ENCODE assay signal across 21 cellular contexts in the genomic region with DNA sequence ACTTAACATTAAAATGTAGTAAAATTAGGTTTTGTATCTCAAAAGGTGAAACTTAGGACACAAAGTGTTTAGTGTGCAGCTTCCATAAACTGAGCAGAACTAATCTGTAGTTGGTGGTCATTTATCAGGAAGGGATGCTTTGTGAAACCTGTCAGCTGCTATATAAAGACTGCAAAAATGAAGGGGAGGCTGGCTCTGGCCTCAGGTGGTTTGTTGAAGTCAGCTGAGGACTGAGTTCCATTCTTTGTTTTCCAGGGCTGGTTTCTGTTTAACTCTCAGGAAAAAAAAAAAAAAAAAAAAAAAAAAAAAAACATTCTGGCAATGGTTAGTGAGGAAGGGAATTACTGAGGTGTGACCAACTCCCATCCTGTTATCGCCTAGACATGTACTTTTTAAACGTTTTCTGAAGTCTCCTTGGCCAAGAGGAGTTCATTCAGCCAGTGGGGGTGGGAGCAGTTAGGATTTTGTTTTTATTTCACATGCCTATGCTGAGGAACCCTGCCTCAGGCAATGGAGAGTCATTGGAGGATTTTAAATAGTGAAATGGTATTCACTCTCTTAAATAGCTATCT.
DNase-seq lines count a peak whose midpoint lies in the region; ATAC-seq, FAIRE-seq and TF ChIP-seq lines count a peak whose summit lies in the region.
"Had no signal": no experiment of that assay in that cellular context is flagged by ENCODE, and none has a peak within 500 bp of the region (broad histone marks: within the 10 kb centered on the region; RNA-seq: fewer than 3 reads in every experiment).

No MANE protein-coding gene starts in this region.

- SMC1A ChIA-PET in GM12878 (lab: Charles Lee; ENCODE audit: uncharacterized antibody, unreplicated experiment): no interaction called here

- no peaks in the 10 kb centered on the region for H3K4me1 Mint-ChIP-seq in T-cell
- H3K4me1 Mint-ChIP-seq: activated CD4-positive, alpha-beta T cell treated with anti-CD3 and anti-CD28 coated beads, Interleukin-2, amount 10 ng/mL, durations not matched to agents 7 days and 5 days had no signal

- no peaks in the 10 kb centered on the region for H3K4me1 ChIP-seq in GM12878 (ENCODE audit: control insufficient read depth, insufficient read depth, low read length)
- H3K4me1 ChIP-seq in thoracic aorta (ENCODE audit: control insufficient read depth in 1 of 2, low read depth in 2 of 2): peaks cover 8 to 28% of the 10 kb centered on the region in 2 donors
- H3K4me1 ChIP-seq: left lung had no signal

- no peaks in the 10 kb centered on the region for H4K20me1 ChIP-seq in GM12878 (ENCODE audit: control insufficient read depth, insufficient read depth)

- H3K4me3 ChIP-seq in GM12878 (no peak overlapping the region), kidney epithelial cell (ENCODE audit: low read depth, low read length) (no peak overlapping the region), thoracic aorta (no peak overlapping the region), dorsolateral prefrontal cortex (no peak overlapping the region)
- H3K4me3 ChIP-seq: left lung had no signal

- no peak for TF ChIP-seq EP300 in GM12878 (IDR thresholded peaks at IDR 0.05; ENCODE audit: borderline replicate concordance in 1 of 2, control insufficient read depth in 1 of 2, low read depth in 2 of 2, low read length in 2 of 2)

- ATAC-seq in GM12878 (no peak), thoracic aorta (ENCODE audit: insufficient number of reproducible peaks, low FRiP score, low read depth) (peak; percentile 6), T-cell (replicated peaks in 1 of 4) (no peak)
- ATAC-seq: left lung had no signal

- no TSS peak for BruUV-seq in GM12878 (replicated peaks; lab: Mats Ljungman, UMichigan)

- no peaks in the 10 kb centered on the region for H3K27me3 Mint-ChIP-seq in T-cell
- H3K27me3 Mint-ChIP-seq: activated CD4-positive, alpha-beta T cell treated with anti-CD3 and anti-CD28 coated beads, Interleukin-2, amount 10 ng/mL, durations not matched to agents 7 days and 5 days had no signal

- H3K4me3 Mint-ChIP-seq in T-cell: no peak overlapping the region
- H3K4me3 Mint-ChIP-seq: activated CD4-positive, alpha-beta T cell treated with anti-CD3 and anti-CD28 coated beads, Interleukin-2, amount 10 ng/mL, durations not matched to agents 7 days and 5 days; HFFc6 had no signal

- 3% methylated on average over 2 of the region's 2 CpGs for WGBS in GM12878 (ENCODE audit: insufficient coverage, insufficient replicate concordance, low lambda C conversion rate, missing lambda C conversion rate)

- TF ChIP-seq POLR2A in GM12878 (IDR thresholded peaks at IDR 0.05; ENCODE audit: low read depth, low read length): no peak

- RAD21 ChIA-PET in GM12878 (lab: Charles Lee; ENCODE audit: unreplicated experiment): no interaction called here

- CTCF ChIA-PET in GM12878 (lab: Yijun Ruan, JAX) (interaction anchor here (1.8 kb wide), 1 partner anchor 12 kb away, joined by 8 read pairs; no protein-coding TSS in a partner anchor), T-cell (lab: Charles Lee) (no interaction called here)

- no peak overlapping the region for H3K27ac Mint-ChIP-seq in T-cell
- H3K27ac Mint-ChIP-seq: activated CD4-positive, alpha-beta T cell treated with anti-CD3 and anti-CD28 coated beads, Interleukin-2, amount 10 ng/mL, durations not matched to agents 7 days and 5 days; HFFc6 had no signal

- POLR2A ChIA-PET in GM12878 (lab: Charles Lee) (interaction anchor here (0.6 kb wide), 1 partner anchor 239 kb away, joined by 3 read pairs; no protein-coding TSS in a partner anchor), T-cell (lab: Charles Lee) (interaction anchor here in 1 of 2 donors (0.6 kb wide), 1 partner anchor 1203 kb away, joined by 3 read pairs; no protein-coding TSS in a partner anchor)

- no peak for TF ChIP-seq RAD21 in GM12878 (IDR thresholded peaks at IDR 0.05; ENCODE audit: insufficient read depth, low read depth, low read length)

- H3K27ac ChIP-seq in GM12878 (ENCODE audit: control insufficient read depth, insufficient read depth) (no peak overlapping the region), thoracic aorta (no peak overlapping the region), dorsolateral prefrontal cortex (no peak overlapping the region)
- H3K27ac ChIP-seq: left lung had no signal

- H3K27me3 ChIP-seq in GM12878 (replicated peaks in 1 of 2; ENCODE audit: control insufficient read depth in 2 of 2, insufficient read depth in 2 of 2, low read length in 1 of 2) (no peaks in the 10 kb centered on the region), kidney epithelial cell (ENCODE audit: control insufficient read depth, insufficient read depth, low read length) (no peaks in the 10 kb centered on the region), thoracic aorta (replicated peaks; ENCODE audit: insufficient read depth) (no peaks in the 10 kb centered on the region), dorsolateral prefrontal cortex (no peaks in the 10 kb centered on the region)
- H3K27me3 ChIP-seq: left lung had no signal

- H3K9me3 Mint-ChIP-seq in T-cell: peaks cover 0 to 5% (median 5%) of the 10 kb centered on the region in 3 donors

- TF ChIP-seq CTCF in GM12878 (IDR thresholded peaks at IDR 0.05 in 2 of 3, conservative IDR thresholded peaks at IDR 0.05 in 1 of 3; ENCODE audit: control insufficient read depth in 2 of 3, extremely low read depth in 1 of 3, insufficient read depth in 1 of 3, low read depth in 3 of 3, low read length in 3 of 3) (no peak), kidney epithelial cell (IDR thresholded peaks at IDR 0.05; ENCODE audit: insufficient read depth, low read length, poor library complexity, severe bottlenecking) (no peak), thoracic aorta (IDR thresholded peaks at IDR 0.05) (no peak), dorsolateral prefrontal cortex (IDR thresholded peaks at IDR 0.05 in 54 of 56, conservative IDR thresholded peaks at IDR 0.05 in 2 of 56; ENCODE audit: low read depth in 1 of 56, partially characterized antibody in 56 of 56) (no peak)

- H3K79me2 ChIP-seq in GM12878 (ENCODE audit: control insufficient read depth, insufficient read depth, low read length): no peaks in the 10 kb centered on the region

- no peak overlapping the region for H3K4me2 ChIP-seq in GM12878 (ENCODE audit: control insufficient read depth, insufficient read depth)

- DNase-seq in NCI-H1417 (lab: John Stamatoyannopoulos, UW) (peak in 2 of 3 experiments; percentile 0 to 44), NCI-H1417 treated with DMSO at 0.1 percent for 48 hours (lab: John Stamatoyannopoulos, UW) (no peak), GM12878 (ENCODE audit: low read depth, low spot score) (peak; percentile 8), kidney epithelial cell (ENCODE audit: low read depth) (peak; percentile 85), thoracic aorta (ENCODE audit: low spot score) (no peak), dorsolateral prefrontal cortex (no peak), head of caudate nucleus (no peak), T-cell (no peak)
- DNase-seq: activated CD4-positive, alpha-beta T cell treated with anti-CD3 and anti-CD28 coated beads, Interleukin-2, amount 10 ng/mL, durations not matched to agents 7 days and 5 days; activated CD8-positive, alpha-beta memory T cell treated with anti-CD3 and anti-CD28 coated beads, Interleukin-2, amount 50 U/mL, for 4 hours; activated effector memory CD4-positive, alpha-beta T cell treated with Interleukin-2 at 50 U/mL for 16 hours; amygdala; effector memory CD4-positive, alpha-beta T cell; HFFc6; KG1; left lung; NK-92 treated with Interleukin-12 subunit alpha and Interleukin-12 subunit beta, amount 100 ng/mL, for 24 hours; nucleus accumbens; RPMI8226; stimulated activated CD4-positive, alpha-beta T cell treated with anti-CD3 and anti-CD28 coated beads, Interleukin-4, amount 100 ng/mL, for 4 hours; substantia nigra had no signal

- no peaks in the 10 kb centered on the region for H3K36me3 Mint-ChIP-seq in T-cell

- peak; percentile 27 for FAIRE-seq in GM12878 (lab: Jason Lieb, UNC)

- in situ Hi-C loops in GM12878 (cut with MboI): no loop called here

- intact Hi-C loops in GM12878 (cut with micrococcal nuclease; ENCODE audit: unreplicated experiment) (no loop called here), dorsolateral prefrontal cortex (cut with DNase I) (no loop called here), head of caudate nucleus (cut with DNase I) (no loop called here)

- no peak overlapping the region for H3K9ac ChIP-seq in GM12878 (ENCODE audit: control insufficient read depth, insufficient read depth, low read length)

- no peak overlapping the region for H2AFZ ChIP-seq in GM12878 (ENCODE audit: control insufficient read depth, low read depth, low read length)

- H3K9me3 ChIP-seq in GM12878 (replicated peaks; ENCODE audit: control insufficient read depth, insufficient read depth, low read length): no peaks in the 10 kb centered on the region
- no peaks in the 10 kb centered on the region for H3K9me3 ChIP-seq in thoracic aorta

- H3K36me3 ChIP-seq in GM12878 (ENCODE audit: control insufficient read depth in 2 of 2, insufficient read depth in 2 of 2, low read length in 1 of 2) (no peaks in the 10 kb centered on the region), kidney epithelial cell (ENCODE audit: control insufficient read depth, insufficient read depth, low read length) (no peaks in the 10 kb centered on the region), thoracic aorta (no peaks in the 10 kb centered on the region)
- H3K36me3 ChIP-seq: left lung had no signal

TF ChIP-seq in GM12878, 131 proteins besides CTCF, POLR2A, EP300 and RAD21 (continues in another document):
- TF ChIP-seq ZNF384 (IDR thresholded peaks at IDR 0.05; ENCODE audit: borderline replicate concordance, low read depth, low read length): no peak
- TF ChIP-seq, protein P1, sequence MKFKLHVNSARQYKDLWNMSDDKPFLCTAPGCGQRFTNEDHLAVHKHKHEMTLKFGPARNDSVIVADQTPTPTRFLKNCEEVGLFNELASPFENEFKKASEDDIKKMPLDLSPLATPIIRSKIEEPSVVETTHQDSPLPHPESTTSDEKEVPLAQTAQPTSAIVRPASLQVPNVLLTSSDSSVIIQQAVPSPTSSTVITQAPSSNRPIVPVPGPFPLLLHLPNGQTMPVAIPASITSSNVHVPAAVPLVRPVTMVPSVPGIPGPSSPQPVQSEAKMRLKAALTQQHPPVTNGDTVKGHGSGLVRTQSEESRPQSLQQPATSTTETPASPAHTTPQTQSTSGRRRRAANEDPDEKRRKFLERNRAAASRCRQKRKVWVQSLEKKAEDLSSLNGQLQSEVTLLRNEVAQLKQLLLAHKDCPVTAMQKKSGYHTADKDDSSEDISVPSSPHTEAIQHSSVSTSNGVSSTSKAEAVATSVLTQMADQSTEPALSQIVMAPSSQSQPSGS (IDR thresholded peaks at IDR 0.05; ENCODE audit: low read length): 0 out of 2 replicates have a peak, but pooled peaks have one; percentile 12
- no peak for TF ChIP-seq CREM (IDR thresholded peaks at IDR 0.05; ENCODE audit: low read depth)
- no peak for TF ChIP-seq NBN (IDR thresholded peaks at IDR 0.05)

Comparison
In these comparisons a context has a peak if more than half of its experiments do, and no peak if none do; other contexts are left out.
1. DNase-seq: peak in NCI-H1417 (2 of 3), GM12878 (single experiment) and kidney epithelial cell (single experiment); none in NCI-H1417 treated with DMSO at 0.1 percent for 48 hours (single experiment), thoracic aorta (single experiment), dorsolateral prefrontal cortex (0 of 10), head of caudate nucleus (0 of 42) and T-cell (0 of 34).